ENCODE assay signal across 1 cellular context in genomic region chr2:196967775-196968174, GRCh38.
TF ChIP-seq lines count a peak whose summit lies in the region.

No MANE protein-coding gene starts in this region.

TF ChIP-seq in HepG2, 621 proteins besides CTCF, POLR2A, EP300 and RAD21 (continued from another document):
- no peak for TF ChIP-seq RFX5 (IDR thresholded peaks at IDR 0.05; ENCODE audit: low read depth, low read length)
- no peak for TF ChIP-seq TAF15 (IDR thresholded peaks at IDR 0.05; ENCODE audit: low read depth, low read length, poor library complexity, severe bottlenecking)
- TF ChIP-seq MTF1 (CRISPR knock-in tag; IDR thresholded peaks at IDR 0.05) = no peak
- TF ChIP-seq KDM3A (CRISPR knock-in tag; IDR thresholded peaks at IDR 0.05; ENCODE audit: low read depth) = no peak
- TF ChIP-seq RARG (CRISPR knock-in tag; IDR thresholded peaks at IDR 0.05; ENCODE audit: low read depth) = no peak
